In genomic region chr11:67427364-67427859, GRCh38 we compare ENCODE assay signal across 8 cellular contexts. TPM values are rescaled to one million over a fixed set of nuclear protein-coding genes. Genes with fewer than 3 reads are reported as not detected.
DNase-seq lines count a peak whose midpoint lies in the region; ATAC-seq, FAIRE-seq and TF ChIP-seq lines count a peak whose summit lies in the region.
"Not testable (repeated sequence)": the region's sequence is repeated elsewhere in the genome, so short reads cannot be mapped to it uniquely, and the experiment has no call there.

No MANE protein-coding gene starts in this region.

- TF ChIP-seq RAD21 in SK-N-SH (IDR thresholded peaks at IDR 0.05; ENCODE audit: low read length); neural cell (conservative IDR thresholded peaks at IDR 0.05): not testable (repeated sequence)

- not testable (repeated sequence) for H3F3A ChIP-seq in SK-N-SH (replicated peaks; ENCODE audit: insufficient read depth); neural cell (ENCODE audit: insufficient read depth, low read length, poor library complexity, severe bottlenecking)

- not testable (repeated sequence) for H3K27me3 ChIP-seq in SK-N-SH (ENCODE audit: insufficient read depth); endocrine pancreas (ENCODE audit: control insufficient read depth, insufficient read depth, low read length); keratinocyte (ENCODE audit: control insufficient read depth, extremely low read depth, insufficient read depth, low read length); neural cell (ENCODE audit: insufficient read depth, low read depth, low read length)

- not testable (repeated sequence) for TF ChIP-seq EP300 in SK-N-SH (IDR thresholded peaks at IDR 0.05; ENCODE audit: borderline replicate concordance in 1 of 2, low read depth in 1 of 2, low read length in 1 of 2); neural cell (conservative IDR thresholded peaks at IDR 0.05; ENCODE audit: poor library complexity, severe bottlenecking)

- H3K4me1 Mint-ChIP-seq in activated naive CD8-positive, alpha-beta T cell treated with anti-CD3 and anti-CD28 coated beads, Interleukin-2, amount 50 U/mL, for 24 hours = peaks cover 35% of the 10 kb centered on the region
- H3K4me1 Mint-ChIP-seq in stimulated activated naive B cell treated with anti-CD40 and anti-IgM and Interleukin-4, amounts not matched to agents 10 μg/mL and 1 μg/mL and 100 μg/mL, for 72 hours = peaks cover 25 to 51% of the 10 kb centered on the region in 2 donors

- H3K9me3 ChIP-seq in SK-N-SH; endocrine pancreas (ENCODE audit: control insufficient read depth, low read length); keratinocyte (ENCODE audit: control insufficient read depth, low read depth, low read length); neural cell (ENCODE audit: low read length): not testable (repeated sequence)

- not testable (repeated sequence) for ATAC-seq in activated naive CD8-positive, alpha-beta T cell treated with anti-CD3 and anti-CD28 coated beads, Interleukin-2, amount 50 U/mL, for 24 hours
- peak in 1 of 2 donors; percentile 1 for ATAC-seq in stimulated activated naive B cell treated with anti-CD40 and anti-IgM and Interleukin-4, amounts not matched to agents 10 μg/mL and 1 μg/mL and 100 μg/mL, for 72 hours (replicated peaks)

- not testable (repeated sequence) for H3K4me1 ChIP-seq in SK-N-SH (ENCODE audit: control insufficient read depth in 1 of 2, insufficient read depth in 2 of 2, low read depth in 1 of 2, low read length in 1 of 2); endocrine pancreas (ENCODE audit: control insufficient read depth, insufficient read depth, low read length)
- peaks cover 28% of the 10 kb centered on the region for H3K4me1 ChIP-seq in keratinocyte (ENCODE audit: control insufficient read depth, extremely low read depth, insufficient read depth, low read length)

- not testable (repeated sequence) for H4K20me1 ChIP-seq in SK-N-SH (ENCODE audit: insufficient read depth); keratinocyte (ENCODE audit: control insufficient read depth, extremely low read depth, insufficient read depth, low read length); neural cell (ENCODE audit: insufficient read depth)

- DNase-seq in AG09309 (ENCODE audit: low read depth); HFF-Myc (ENCODE audit: extremely low read depth, low read depth); SK-N-SH; keratinocyte (ENCODE audit: low read depth, low spot score); stimulated activated naive B cell treated with anti-CD40 and anti-IgM and Interleukin-4, amounts not matched to agents 10 μg/mL and 1 μg/mL and 100 μg/mL, for 72 hours: not testable (repeated sequence)
- DNase-seq in activated naive CD8-positive, alpha-beta T cell treated with anti-CD3 and anti-CD28 coated beads, Interleukin-2, amount 50 U/mL, for 24 hours = peak; percentile 32

- H3K36me3 Mint-ChIP-seq in activated naive CD8-positive, alpha-beta T cell treated with anti-CD3 and anti-CD28 coated beads, Interleukin-2, amount 50 U/mL, for 24 hours (ENCODE audit: low read depth) = peaks cover 11% of the 10 kb centered on the region
- peaks cover 9 to 19% of the 10 kb centered on the region in 2 donors for H3K36me3 Mint-ChIP-seq in stimulated activated naive B cell treated with anti-CD40 and anti-IgM and Interleukin-4, amounts not matched to agents 10 μg/mL and 1 μg/mL and 100 μg/mL, for 72 hours

- H3K79me2 ChIP-seq in SK-N-SH (ENCODE audit: insufficient read depth) (peaks cover 28% of the 10 kb centered on the region), keratinocyte (ENCODE audit: control insufficient read depth, insufficient read depth, low read length) (peaks cover 27% of the 10 kb centered on the region)
- not testable (repeated sequence) for H3K79me2 ChIP-seq in neural cell (replicated peaks; ENCODE audit: insufficient read depth, low read length)

- WGBS in SK-N-SH (ENCODE audit: low lambda C conversion rate) = 80% methylated on average over 19 of the region's 19 CpGs

- FAIRE-seq in keratinocyte (lab: Jason Lieb, UNC) = not testable (repeated sequence)

- H2AFZ ChIP-seq in SK-N-SH (ENCODE audit: low read depth) (peak overlapping the region; percentile 78; the same call in 1 of the 2 replicates), keratinocyte (ENCODE audit: control insufficient read depth, low read length) (peak overlapping the region; percentile 99), neural cell (ENCODE audit: low read depth, low read length) (peak overlapping the region; percentile 91)

- peak overlapping the region; percentile 97 for H3K4me3 Mint-ChIP-seq in activated naive CD8-positive, alpha-beta T cell treated with anti-CD3 and anti-CD28 coated beads, Interleukin-2, amount 50 U/mL, for 24 hours
- H3K4me3 Mint-ChIP-seq in stimulated activated naive B cell treated with anti-CD40 and anti-IgM and Interleukin-4, amounts not matched to agents 10 μg/mL and 1 μg/mL and 100 μg/mL, for 72 hours = peak overlapping the region; percentile 95 to 99

- CTCF ChIA-PET in SK-N-SH (lab: Yijun Ruan, JAX) = interaction anchor here (0.8 kb wide), 2 partner anchors 59 to 156 kb away, joined by 3 read pairs; no protein-coding TSS in a partner anchor

- H3K27ac ChIP-seq in SK-N-SH (ENCODE audit: low read depth in 2 of 2, low read length in 1 of 2) = peak overlapping the region in 1 of 2 experiments; percentile 49; a peak in 2 of 4 replicates
- H3K27ac ChIP-seq in keratinocyte (ENCODE audit: control insufficient read depth, insufficient read depth, low read length) = peak overlapping the region; percentile 90
- H3K27ac ChIP-seq in neural cell (ENCODE audit: low read length) = peak overlapping the region; percentile 84

- H3K9me3 Mint-ChIP-seq in activated naive CD8-positive, alpha-beta T cell treated with anti-CD3 and anti-CD28 coated beads, Interleukin-2, amount 50 U/mL, for 24 hours; stimulated activated naive B cell treated with anti-CD40 and anti-IgM and Interleukin-4, amounts not matched to agents 10 μg/mL and 1 μg/mL and 100 μg/mL, for 72 hours: not testable (repeated sequence)

- POLR2A ChIA-PET in SK-N-SH (lab: Yijun Ruan, JAX) = interaction anchor here (0.6 to 1.8 kb wide), 2 partner anchors 26 to 27 kb away, joined by 3 to 6 read pairs; partner anchors contain the start of gene PPP1CA

- H3K4me2 ChIP-seq in SK-N-SH (peak overlapping the region; percentile 99), keratinocyte (ENCODE audit: control insufficient read depth, extremely low read depth, insufficient read depth, low read depth, low read length) (peak overlapping the region; percentile 98)
- H3K4me2 ChIP-seq in neural cell (ENCODE audit: low read length) = not testable (repeated sequence)

- H3K4me3 ChIP-seq in AG09309 (ENCODE audit: control insufficient read depth, low read depth, low read length) (peak overlapping the region; percentile 91), HFF-Myc (replicated peaks; ENCODE audit: low read depth, low read length) (peak overlapping the region; percentile 66), SK-N-SH (ENCODE audit: low read depth in 2 of 2, low read length in 1 of 2) (peak overlapping the region; percentile 76 to 85), endocrine pancreas (ENCODE audit: control insufficient read depth, insufficient read depth, low read length) (peak overlapping the region; percentile 74), keratinocyte (ENCODE audit: control insufficient read depth in 2 of 3, extremely low read depth in 1 of 3, insufficient read depth in 2 of 3, low read depth in 1 of 3, low read length in 3 of 3) (peak overlapping the region; percentile 77 to 98 (median 97)), neural cell (ENCODE audit: low read length) (peak overlapping the region; percentile 98)

- not testable (repeated sequence) for H3K27me3 Mint-ChIP-seq in activated naive CD8-positive, alpha-beta T cell treated with anti-CD3 and anti-CD28 coated beads, Interleukin-2, amount 50 U/mL, for 24 hours; stimulated activated naive B cell treated with anti-CD40 and anti-IgM and Interleukin-4, amounts not matched to agents 10 μg/mL and 1 μg/mL and 100 μg/mL, for 72 hours

- H3K36me3 ChIP-seq in SK-N-SH (replicated peaks in 1 of 2; ENCODE audit: control insufficient read depth in 1 of 2, insufficient read depth in 2 of 2, low read length in 1 of 2); endocrine pancreas (ENCODE audit: control insufficient read depth, insufficient read depth, low read length); neural cell (ENCODE audit: insufficient read depth, low read length): not testable (repeated sequence)
- peaks cover 11 to 20% of the 10 kb centered on the region in 2 experiments for H3K36me3 ChIP-seq in keratinocyte (ENCODE audit: control insufficient read depth in 2 of 2, extremely low read depth in 1 of 2, insufficient read depth in 2 of 2, low read length in 2 of 2)

- H3K27ac Mint-ChIP-seq in activated naive CD8-positive, alpha-beta T cell treated with anti-CD3 and anti-CD28 coated beads, Interleukin-2, amount 50 U/mL, for 24 hours = peak overlapping the region; percentile 98
- H3K27ac Mint-ChIP-seq in stimulated activated naive B cell treated with anti-CD40 and anti-IgM and Interleukin-4, amounts not matched to agents 10 μg/mL and 1 μg/mL and 100 μg/mL, for 72 hours = peak overlapping the region; percentile 95

- not testable (repeated sequence) for H3K9me2 ChIP-seq in SK-N-SH; neural cell (ENCODE audit: insufficient read depth, low read length)

- H3K9ac ChIP-seq in SK-N-SH = peak overlapping the region; percentile 92
- not testable (repeated sequence) for H3K9ac ChIP-seq in endocrine pancreas (ENCODE audit: control insufficient read depth, insufficient read depth, low read length)
- H3K9ac ChIP-seq in keratinocyte (ENCODE audit: control insufficient read depth, extremely low read depth, insufficient read depth, low read length) = peak overlapping the region; percentile 97
- H3K9ac ChIP-seq in neural cell (ENCODE audit: low read length) = peak overlapping the region; percentile 97

- not testable (repeated sequence) for TF ChIP-seq CTCF in AG09309 (IDR thresholded peaks at IDR 0.05; ENCODE audit: control insufficient read depth, insufficient read depth, low read depth, low read length, missing control alignments); HFF-Myc (IDR thresholded peaks at IDR 0.05; ENCODE audit: low read depth, low read length, missing control alignments); SK-N-SH (IDR thresholded peaks at IDR 0.05); keratinocyte (optimal IDR thresholded peaks at IDR 0.05 in 1 of 3, IDR thresholded peaks at IDR 0.05 in 1 of 3, conservative IDR thresholded peaks at IDR 0.05 in 1 of 3; ENCODE audit: extremely low read depth in 1 of 3, insufficient read depth in 2 of 3, low read length in 3 of 3); neural cell (IDR thresholded peaks at IDR 0.05; ENCODE audit: poor library complexity, severe bottlenecking)

- not testable (repeated sequence) for H3K9me1 ChIP-seq in keratinocyte (ENCODE audit: control insufficient read depth, extremely low read depth, insufficient read depth, low read length)

- dilution Hi-C loops in keratinocyte (cut with MboI; ENCODE audit: extremely low pct_ligation_motif_present, low sequenced_read_pairs) = not testable (repeated sequence)

RNA-seq across cellular contexts. Expression of gene RPS6KB2, which starts 0.9 kb away (rescaled TPM):
- 52.0 and 53.2 TPM in 2 replicates for polyA plus RNA-seq in SK-N-SH (2012; rRNA removed)
- polyA plus RNA-seq in SK-N-SH (2012; cell fraction: cytosol; rRNA removed) = 26.2 and 38.7 TPM in 2 replicates
- polyA plus RNA-seq in SK-N-SH (2012; cell fraction: nucleus; rRNA removed) = 115 and 134 TPM in 2 replicates
- 59.5 to 83.0 TPM (median 61.4 TPM) in 3 replicates for polyA plus RNA-seq in keratinocyte
- 31.4 TPM for polyA plus RNA-seq in keratinocyte (2011; ENCODE audit: low read depth)
- 59.2 and 96.9 TPM in 2 replicates for polyA plus RNA-seq in keratinocyte (2011; cell fraction: cytosol; rRNA removed)
- 58.7 and 66.4 TPM in 2 replicates for polyA plus RNA-seq in keratinocyte (2011; cell fraction: nucleus; rRNA removed)
- 62.6 and 62.9 TPM in 2 replicates for polyA plus RNA-seq in keratinocyte (2012; ENCODE audit: low replicate concordance)
- 74.5 to 116 TPM (median 91.3 TPM) in 3 replicates for polyA minus RNA-seq in keratinocyte
- 93.2 TPM for polyA minus RNA-seq in keratinocyte (2011; cell fraction: cytosol; rRNA and poly(A)+ RNA removed)
- 25.1 and 36.3 TPM in 2 replicates for polyA minus RNA-seq in keratinocyte (2011; cell fraction: nucleus; rRNA and poly(A)+ RNA removed)
- polyA plus RNA-seq in neural cell = 92.8 and 95.0 TPM in 2 replicates
- 24.8 and 30.4 TPM in 2 replicates for polyA minus RNA-seq in neural cell

RNA-seq across cellular contexts. Expression of gene PTPRCAP, which starts 10.1 kb away (rescaled TPM):
- polyA plus RNA-seq in SK-N-SH (2012; rRNA removed) = 1.3 and 1.4 TPM in 2 replicates
- polyA plus RNA-seq in SK-N-SH (2012; cell fraction: cytosol; rRNA removed) = 0.22 and 0.50 TPM in 2 replicates
- 8.9 and 16.4 TPM in 2 replicates for polyA plus RNA-seq in SK-N-SH (2012; cell fraction: nucleus; rRNA removed)
- 0.10 TPM in 1 of 3 replicates, not detected in the others for polyA plus RNA-seq in keratinocyte
- 0.46 TPM for polyA plus RNA-seq in keratinocyte (2011; ENCODE audit: low read depth)
- polyA plus RNA-seq in keratinocyte (2011; cell fraction: cytosol; rRNA removed) = not detected in 2 replicates
- 0.25 and 0.27 TPM in 2 replicates for polyA plus RNA-seq in keratinocyte (2011; cell fraction: nucleus; rRNA removed)
- polyA plus RNA-seq in keratinocyte (2012; ENCODE audit: low replicate concordance) = 0.34 TPM in 1 of 2 replicates, not detected in the other
- not detected in 3 replicates for polyA minus RNA-seq in keratinocyte
- not detected for polyA minus RNA-seq in keratinocyte (2011; cell fraction: cytosol; rRNA and poly(A)+ RNA removed)
- not detected in 2 replicates for polyA minus RNA-seq in keratinocyte (2011; cell fraction: nucleus; rRNA and poly(A)+ RNA removed)
- polyA plus RNA-seq in neural cell = 1.7 and 3.4 TPM in 2 replicates
- 0.49 and 0.69 TPM in 2 replicates for polyA minus RNA-seq in neural cell

RNA-seq across cellular contexts. Expression of gene CARNS1, which starts 11.9 kb away (rescaled TPM):
- polyA plus RNA-seq in SK-N-SH (2012; rRNA removed) (0.15 and 0.23 TPM in 2 replicates), keratinocyte (not detected in 3 replicates), neural cell (not detected in 2 replicates)
- polyA plus RNA-seq in SK-N-SH (2012; cell fraction: cytosol; rRNA removed) = 0.05 and 0.09 TPM in 2 replicates
- polyA plus RNA-seq in SK-N-SH (2012; cell fraction: nucleus; rRNA removed) = 1.3 and 1.9 TPM in 2 replicates
- polyA plus RNA-seq in keratinocyte (2011; ENCODE audit: low read depth) = not detected
- polyA plus RNA-seq in keratinocyte (2011; cell fraction: cytosol; rRNA removed) = 0.01 TPM in 1 of 2 replicates, not detected in the other
- polyA plus RNA-seq in keratinocyte (2011; cell fraction: nucleus; rRNA removed) = 0.06 and 0.07 TPM in 2 replicates
- 0.04 TPM in 1 of 2 replicates, not detected in the other for polyA plus RNA-seq in keratinocyte (2012; ENCODE audit: low replicate concordance)
- polyA minus RNA-seq in keratinocyte (not detected in 3 replicates), neural cell (not detected in 2 replicates)
- not detected for polyA minus RNA-seq in keratinocyte (2011; cell fraction: cytosol; rRNA and poly(A)+ RNA removed)
- not detected in 2 replicates for polyA minus RNA-seq in keratinocyte (2011; cell fraction: nucleus; rRNA and poly(A)+ RNA removed)

RNA-seq across cellular contexts. Expression of gene CORO1B, which starts 15.9 kb away (rescaled TPM):
- polyA plus RNA-seq in SK-N-SH (2012; rRNA removed) (195 and 220 TPM in 2 replicates), keratinocyte (49.2 to 91.4 TPM (median 58.5 TPM) in 3 replicates), neural cell (56.7 and 72.3 TPM in 2 replicates)
- 55.4 and 101 TPM in 2 replicates for polyA plus RNA-seq in SK-N-SH (2012; cell fraction: cytosol; rRNA removed)
- polyA plus RNA-seq in SK-N-SH (2012; cell fraction: nucleus; rRNA removed) = 184 and 233 TPM in 2 replicates
- 26.4 TPM for polyA plus RNA-seq in keratinocyte (2011; ENCODE audit: low read depth)
- polyA plus RNA-seq in keratinocyte (2011; cell fraction: cytosol; rRNA removed) = 30.5 and 97.4 TPM in 2 replicates
- polyA plus RNA-seq in keratinocyte (2011; cell fraction: nucleus; rRNA removed) = 61.6 and 70.1 TPM in 2 replicates
- polyA plus RNA-seq in keratinocyte (2012; ENCODE audit: low replicate concordance) = 46.1 and 68.2 TPM in 2 replicates
- polyA minus RNA-seq in keratinocyte (53.2 to 94.1 TPM (median 66.5 TPM) in 3 replicates), neural cell (41.2 and 46.0 TPM in 2 replicates)
- 147 TPM for polyA minus RNA-seq in keratinocyte (2011; cell fraction: cytosol; rRNA and poly(A)+ RNA removed)
- 34.1 and 41.6 TPM in 2 replicates for polyA minus RNA-seq in keratinocyte (2011; cell fraction: nucleus; rRNA and poly(A)+ RNA removed)

RNA-seq across cellular contexts. Expression of gene TBC1D10C, which starts 23.5 kb away (rescaled TPM):
- polyA plus RNA-seq in SK-N-SH (2012; rRNA removed) (0.05 TPM in 1 of 2 replicates, not detected in the other), keratinocyte (not detected in 3 replicates), neural cell (not detected in 2 replicates)
- polyA plus RNA-seq in SK-N-SH (2012; cell fraction: cytosol; rRNA removed) = not detected in 2 replicates
- polyA plus RNA-seq in SK-N-SH (2012; cell fraction: nucleus; rRNA removed) = 0.08 and 0.31 TPM in 2 replicates
- not detected for polyA plus RNA-seq in keratinocyte (2011; ENCODE audit: low read depth)
- polyA plus RNA-seq in keratinocyte (2011; cell fraction: cytosol; rRNA removed) = not detected in 2 replicates
- polyA plus RNA-seq in keratinocyte (2011; cell fraction: nucleus; rRNA removed) = not detected in 2 replicates
- 0.06 TPM in 1 of 2 replicates, not detected in the other for polyA plus RNA-seq in keratinocyte (2012; ENCODE audit: low replicate concordance)
- polyA minus RNA-seq in keratinocyte (not detected in 3 replicates), neural cell (not detected in 2 replicates)
- polyA minus RNA-seq in keratinocyte (2011; cell fraction: cytosol; rRNA and poly(A)+ RNA removed) = not detected
- not detected in 2 replicates for polyA minus RNA-seq in keratinocyte (2011; cell fraction: nucleus; rRNA and poly(A)+ RNA removed)
